Comparison of ENCODE assay signal across 11 cellular contexts in the genomic region with DNA sequence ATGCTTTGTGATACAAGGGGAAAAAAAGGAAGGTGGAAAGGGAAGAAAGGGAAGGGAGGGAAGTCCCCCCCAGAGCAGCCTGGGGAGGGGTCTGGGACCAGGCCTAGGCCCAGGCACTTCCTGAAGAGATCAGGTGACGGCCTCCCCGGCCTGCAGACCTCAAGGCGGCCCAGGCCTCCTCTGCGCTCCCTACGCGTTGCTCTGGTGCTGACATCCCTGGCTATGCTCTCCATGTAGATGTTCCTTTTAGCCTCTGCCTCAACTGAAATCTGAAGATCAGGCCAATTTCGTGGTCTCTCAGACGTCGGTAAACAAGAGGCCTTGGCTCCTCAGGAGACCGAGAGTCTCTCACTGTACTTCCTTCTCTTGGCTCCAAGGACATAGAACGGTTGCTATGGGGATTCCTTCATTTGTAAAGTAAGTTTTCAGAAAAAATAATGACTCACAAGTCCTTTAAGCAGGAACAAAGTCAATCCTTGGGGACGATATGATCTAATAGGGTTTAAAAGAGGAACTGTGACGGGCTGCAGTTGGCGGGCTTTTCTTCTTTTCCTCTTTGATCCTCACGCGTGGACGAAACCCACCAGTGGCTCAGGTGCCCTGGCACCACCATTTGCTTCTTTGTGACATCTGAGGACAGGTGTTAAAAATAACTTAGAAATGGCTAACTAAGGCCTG. TPM values are rescaled to one million over a fixed set of nuclear protein-coding genes. Genes with fewer than 3 reads are reported as not detected.
DNase-seq lines count a peak whose midpoint lies in the region; ATAC-seq, FAIRE-seq and TF ChIP-seq lines count a peak whose summit lies in the region.
"Had no signal": no experiment of that assay in that cellular context is flagged by ENCODE, and none has a peak within 500 bp of the region (broad histone marks: within the 10 kb centered on the region; RNA-seq: fewer than 3 reads in every experiment).

No MANE protein-coding gene starts in this region.

- H3K27me3 ChIP-seq in H1 (replicated peaks in 1 of 4; ENCODE audit: control insufficient read depth in 3 of 4, extremely low read depth in 1 of 4, insufficient read depth in 3 of 4, low read length in 3 of 4) = no peaks in the 10 kb centered on the region

- H3K23ac ChIP-seq in H1 (ENCODE audit: insufficient read length) = no peak overlapping the region

- no peak overlapping the region for H3K4me3 ChIP-seq in H1 (ENCODE audit: extremely low read depth in 1 of 4, insufficient read depth in 2 of 4, low read depth in 3 of 4, low read length in 4 of 4)

- no peak overlapping the region for H3K14ac ChIP-seq in H1 (ENCODE audit: insufficient read length)

- no peak overlapping the region for H3K56ac ChIP-seq in H1 (replicated peaks; ENCODE audit: insufficient read length, low read depth, low read length)

- no peak for ATAC-seq in GM21529 (IDR thresholded peaks at IDR 0.05; ENCODE audit: unreplicated experiment)

- 82% methylated on average over 17 of the region's 17 CpGs; no CpG with 5 or more reads in 1 of the 2 experiments for WGBS in H1 (ENCODE audit: extremely low coverage in 1 of 2, insufficient coverage in 1 of 2, insufficient read length in 1 of 2, insufficient replicate concordance in 2 of 2, low coverage in 1 of 2, low lambda C conversion rate in 2 of 2, missing lambda C conversion rate in 1 of 2), 2 experiments

- H3K79me2 ChIP-seq in H1 (ENCODE audit: control insufficient read depth in 1 of 2, insufficient read depth in 2 of 2, low read length in 2 of 2) = no peaks in the 10 kb centered on the region

- H3K36me3 Mint-ChIP-seq in nephron (ENCODE audit: low read depth) = no peaks in the 10 kb centered on the region
- H3K36me3 Mint-ChIP-seq: mesothelial cell of epicardium had no signal

- peak; percentile 5 for DNase-seq in AG09319 (ENCODE audit: extremely low read depth, low read depth)
- peak; percentile 36 for DNase-seq in NCI-H69 (lab: John Stamatoyannopoulos, UW)
- DNase-seq in H1 (ENCODE audit: low read depth in 1 of 2, low spot score in 2 of 2) = no peak
- no peak for DNase-seq in GM10266 (ENCODE audit: extremely low spot score)
- no peak for DNase-seq in ACHN
- no peak for DNase-seq in NCI-H1930 (lab: John Stamatoyannopoulos, UW)
- DNase-seq: stimulated activated CD4-positive, alpha-beta T cell treated with anti-CD3 and anti-CD28 coated beads, Interleukin-4, amount 100 ng/mL, for 1 hour had no signal

- peaks cover 5% of the 10 kb centered on the region for H3K27me3 Mint-ChIP-seq in nephron (ENCODE audit: low read depth)

- CTCF ChIA-PET in H1 (lab: Charles Lee; ENCODE audit: partially characterized antibody) = interaction anchor here (1.1 to 2.9 kb wide), 2 partner anchors 14 to 20 kb away, joined by 3 to 13 read pairs; no protein-coding TSS in a partner anchor

- H3K4me2 ChIP-seq in H1 (ENCODE audit: insufficient read depth in 1 of 2, low read depth in 2 of 2, low read length in 2 of 2) = no peak overlapping the region

- H2BK15ac ChIP-seq in H1 (ENCODE audit: low read length) = no peak overlapping the region

- TF ChIP-seq POLR2A in H1 (IDR thresholded peaks at IDR 0.05; ENCODE audit: control extremely low read depth in 1 of 2, low read depth in 2 of 2, low read length in 2 of 2) = no peak

- FAIRE-seq in H1 (lab: Jason Lieb, UNC) = no peak

- peaks cover 2 to 13% (median 5%) of the 10 kb centered on the region in 4 experiments; a peak in 6 of 7 replicates for H3K4me1 ChIP-seq in H1 (replicated peaks in 1 of 4; ENCODE audit: control insufficient read depth in 3 of 4, insufficient read depth in 4 of 4, low read length in 3 of 4)

- peaks cover 0 to 2% of the 10 kb centered on the region in 2 experiments for H4K20me1 ChIP-seq in H1 (replicated peaks in 1 of 2; ENCODE audit: control insufficient read depth in 1 of 2, insufficient read depth in 2 of 2, low read length in 2 of 2)

- H2BK20ac ChIP-seq in H1 (ENCODE audit: low read length) = no peak overlapping the region

- in situ Hi-C loops in ACHN (cut with HindIII; ENCODE audit: low pct_ligation_motif_present, low pct_unique_long_range_greater_than_20kb, low sequenced_read_pairs) = no loop called here

- H3K9ac ChIP-seq in H1 (replicated peaks in 1 of 4; ENCODE audit: extremely low read depth in 1 of 4, low read depth in 3 of 4, low read length in 3 of 4) = no peak overlapping the region

- TF ChIP-seq EP300 in H1 (IDR thresholded peaks at IDR 0.05; ENCODE audit: borderline replicate concordance in 1 of 2, low read depth in 2 of 2, low read length in 2 of 2) = no peak

- no peak overlapping the region for H2BK120ac ChIP-seq in H1 (replicated peaks; ENCODE audit: low read depth, low read length)

- H3K4ac ChIP-seq in H1 (replicated peaks; ENCODE audit: insufficient read length, low read depth, low read length) = no peak overlapping the region

- TF ChIP-seq CTCF in AG09319 (IDR thresholded peaks at IDR 0.05; ENCODE audit: low read depth, low read length) = no peak
- no peak for TF ChIP-seq CTCF in H1 (IDR thresholded peaks at IDR 0.05; ENCODE audit: control extremely low read depth in 1 of 3, insufficient read depth in 1 of 3, low read depth in 1 of 3, low read length in 3 of 3)
- no peak for TF ChIP-seq CTCF in nephron (IDR thresholded peaks at IDR 0.05; ENCODE audit: unreplicated experiment in 3 of 3)
- TF ChIP-seq CTCF in GM10266 (IDR thresholded peaks at IDR 0.05; ENCODE audit: control insufficient read depth, insufficient read depth, low read depth, missing control alignments) = no peak

- no peak overlapping the region for H3K27ac ChIP-seq in H1 (ENCODE audit: low read depth, low read length)
- H3K27ac ChIP-seq: C4-2B had no signal

- no peak overlapping the region for H3K4me3 Mint-ChIP-seq in nephron
- H3K4me3 Mint-ChIP-seq: mesothelial cell of epicardium had no signal

- peak overlapping the region; percentile 20; the same call in 1 of the 2 replicates for H4K8ac ChIP-seq in H1 (ENCODE audit: extremely low read depth, insufficient read depth, low read length)

- H4K5ac ChIP-seq in H1 (ENCODE audit: insufficient read length, low read depth, low read length) = no peak overlapping the region

- no peak overlapping the region; the same call in 1 of the 2 replicates for H2AK5ac ChIP-seq in H1 (ENCODE audit: low read depth, low read length)

- peak overlapping the region; percentile 41 for H2AFZ ChIP-seq in H1 (ENCODE audit: low read length)

- H3K9me3 ChIP-seq in H1 (ENCODE audit: insufficient read depth in 2 of 2, low read depth in 1 of 2, low read length in 1 of 2) = no peaks in the 10 kb centered on the region

- H3K18ac ChIP-seq in H1 (ENCODE audit: extremely low read depth, low read length) = no peak overlapping the region

- peaks cover 35% of the 10 kb centered on the region for H3K4me1 Mint-ChIP-seq in nephron

- POLR2A ChIA-PET in H1 (lab: Charles Lee; ENCODE audit: partially characterized antibody) = interaction anchor here (2.6 kb wide), 1 partner anchor 14 kb away, joined by 9 read pairs; no protein-coding TSS in a partner anchor

- no peaks in the 10 kb centered on the region for H3K36me3 ChIP-seq in H1 (ENCODE audit: control insufficient read depth in 2 of 4, insufficient read depth in 4 of 4, low read length in 3 of 4)

- no peak overlapping the region for H2BK5ac ChIP-seq in H1 (ENCODE audit: low read depth, low read length)

- peaks cover 6% of the 10 kb centered on the region for H3K9me3 Mint-ChIP-seq in nephron

- H2BK12ac ChIP-seq in H1 (ENCODE audit: low read depth, low read length) = no peak overlapping the region

- no peaks in the 10 kb centered on the region for H3K23me2 ChIP-seq in H1 (ENCODE audit: low read depth, low read length)

- TF ChIP-seq RAD21 in H1 (IDR thresholded peaks at IDR 0.05 in 1 of 2, conservative IDR thresholded peaks at IDR 0.05 in 1 of 2; ENCODE audit: low read depth in 2 of 2, low read length in 2 of 2) = no peak

- H4K91ac ChIP-seq in H1 (replicated peaks; ENCODE audit: insufficient read length, low read length) = no peak overlapping the region

- no peaks in the 10 kb centered on the region for H3K79me1 ChIP-seq in H1 (ENCODE audit: low read depth, low read length)

- H3K27ac Mint-ChIP-seq in nephron = peak overlapping the region in 2 of 3 experiments; percentile 67 to 77
- H3K27ac Mint-ChIP-seq: mesothelial cell of epicardium had no signal

TF ChIP-seq in H1, 55 proteins besides CTCF, POLR2A, EP300 and RAD21 (continues in another document):
- TF ChIP-seq TEAD4 (IDR thresholded peaks at IDR 0.05; ENCODE audit: low read depth, low read length) (no peak), FOSL1 (IDR thresholded peaks at IDR 0.05; ENCODE audit: insufficient read depth, low read depth, low read length) (no peak), TAF7 (optimal IDR thresholded peaks at IDR 0.05; ENCODE audit: borderline replicate concordance, low read depth, low read length) (no peak), CTBP2 (IDR thresholded peaks at IDR 0.05; ENCODE audit: borderline replicate concordance, insufficient read depth, insufficient read length, low read length) (no peak), SIN3A (conservative IDR thresholded peaks at IDR 0.05 in 1 of 2, IDR thresholded peaks at IDR 0.05 in 1 of 2; ENCODE audit: low read depth in 1 of 2, low read length in 2 of 2) (no peak), BACH1 (IDR thresholded peaks at IDR 0.05; ENCODE audit: low read length) (no peak), EGR1 (IDR thresholded peaks at IDR 0.05; ENCODE audit: borderline replicate concordance, low read depth, low read length) (no peak), RFX5 (IDR thresholded peaks at IDR 0.05; ENCODE audit: borderline replicate concordance, low read depth, low read length) (no peak), CHD2 (IDR thresholded peaks at IDR 0.05; ENCODE audit: low read length) (no peak), KDM5A (IDR thresholded peaks at IDR 0.05; ENCODE audit: low read length) (no peak), CBX5 (IDR thresholded peaks at IDR 0.05; ENCODE audit: low read depth, low read length) (no peak)
- TF ChIP-seq, protein P1, sequence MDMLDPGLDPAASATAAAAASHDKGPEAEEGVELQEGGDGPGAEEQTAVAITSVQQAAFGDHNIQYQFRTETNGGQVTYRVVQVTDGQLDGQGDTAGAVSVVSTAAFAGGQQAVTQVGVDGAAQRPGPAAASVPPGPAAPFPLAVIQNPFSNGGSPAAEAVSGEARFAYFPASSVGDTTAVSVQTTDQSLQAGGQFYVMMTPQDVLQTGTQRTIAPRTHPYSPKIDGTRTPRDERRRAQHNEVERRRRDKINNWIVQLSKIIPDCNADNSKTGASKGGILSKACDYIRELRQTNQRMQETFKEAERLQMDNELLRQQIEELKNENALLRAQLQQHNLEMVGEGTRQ (IDR thresholded peaks at IDR 0.05; ENCODE audit: low read length) = no peak

RNA-seq across cellular contexts. Expression of gene CGNL1, which starts 55.6 kb away (rescaled TPM):
- total RNA-seq in H1 (2021; fragmentation: NEBNext Ultra II Directional; extraction: Animal tissue kit (Norgen Biotek cat#: 25700)) = 72.7 and 75.6 TPM in 2 replicates
- polyA plus RNA-seq in H1 (2011; rRNA removed) = 20.4 and 21.8 TPM in 2 replicates
- polyA plus RNA-seq in H1 (2011; cell fraction: cytosol; rRNA removed) = 26.8 TPM
- polyA plus RNA-seq in H1 (2011; cell fraction: nucleus; rRNA removed) = 42.9 TPM
- 52.8 to 62.1 TPM (median 54.3 TPM) in 4 replicates for polyA plus RNA-seq in H1 (2012, experiment 1 of 2)
- polyA plus RNA-seq in H1 (2012, experiment 2 of 2) = 4.5 TPM
- 23.5 TPM for polyA plus RNA-seq in H1 (2013, experiment 1 of 2)
- polyA plus RNA-seq in H1 (2013, experiment 2 of 2) = 21.9 TPM
- 52.9 and 54.8 TPM in 2 replicates for polyA minus RNA-seq in H1 (2011; rRNA and poly(A)+ RNA removed)
- polyA minus RNA-seq in H1 (2011; cell fraction: cytosol; rRNA and poly(A)+ RNA removed) = 43.2 TPM
- polyA minus RNA-seq in H1 (2011; cell fraction: nucleus; rRNA and poly(A)+ RNA removed) = 56.4 TPM

Comparison
In these comparisons a context has a peak if more than half of its experiments do, and no peak if none do; other contexts are left out.
1. DNase-seq: peak in AG09319 (single experiment) and NCI-H69 (single experiment); none in H1 (0 of 2), GM10266 (single experiment), ACHN (single experiment) and NCI-H1930 (0 of 2).